ENCODE assay signal across 9 cellular contexts in the genomic region with DNA sequence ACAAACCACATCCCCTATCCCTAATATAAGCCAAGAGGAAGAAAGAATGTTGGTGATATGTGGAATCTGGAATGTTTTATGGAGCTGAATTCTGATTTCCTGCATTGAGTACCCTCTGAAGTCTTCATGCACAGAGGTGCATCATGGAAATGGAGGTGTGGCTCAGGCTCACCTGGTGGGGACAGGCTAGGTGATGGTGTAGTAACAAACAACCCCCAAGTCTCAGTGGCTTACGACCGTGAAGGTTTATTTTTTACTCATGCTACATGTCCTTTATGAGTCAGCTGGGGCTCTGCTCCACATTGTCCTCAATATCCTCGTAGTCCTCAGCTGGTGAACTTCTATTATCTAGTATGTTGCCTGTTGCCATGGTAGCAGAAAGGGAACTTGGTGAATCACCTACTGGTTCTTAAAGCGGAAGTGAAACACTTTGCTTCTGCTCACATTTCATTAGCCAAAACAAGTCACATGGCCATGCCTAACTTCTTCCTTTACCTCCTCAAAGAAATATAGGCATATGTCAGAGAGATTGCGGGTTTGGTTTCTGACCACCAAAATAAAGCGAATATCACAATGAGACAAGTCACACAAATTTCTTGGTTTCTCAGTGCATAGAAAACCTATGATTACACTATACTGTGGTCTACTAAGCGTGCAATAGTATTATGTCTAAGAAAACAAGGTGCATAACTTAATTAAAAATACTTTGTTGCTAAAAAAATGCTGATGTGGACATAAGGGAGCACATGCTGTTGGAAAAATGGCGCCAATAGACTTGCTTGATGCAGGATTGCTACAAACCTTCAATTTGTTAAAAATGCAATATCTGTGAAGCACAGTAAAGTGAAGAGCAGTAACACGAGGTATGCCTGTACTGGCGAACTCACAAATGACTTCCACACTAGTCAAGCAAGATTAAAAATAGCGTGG. TPM values are rescaled to one million over a fixed set of nuclear protein-coding genes. Genes with fewer than 3 reads are reported as not detected.
DNase-seq lines count a peak whose midpoint lies in the region; ATAC-seq, FAIRE-seq and TF ChIP-seq lines count a peak whose summit lies in the region.
"Had no signal": no experiment of that assay in that cellular context is flagged by ENCODE, and none has a peak within 500 bp of the region (broad histone marks: within the 10 kb centered on the region; RNA-seq: fewer than 3 reads in every experiment).

A gene with protein sequence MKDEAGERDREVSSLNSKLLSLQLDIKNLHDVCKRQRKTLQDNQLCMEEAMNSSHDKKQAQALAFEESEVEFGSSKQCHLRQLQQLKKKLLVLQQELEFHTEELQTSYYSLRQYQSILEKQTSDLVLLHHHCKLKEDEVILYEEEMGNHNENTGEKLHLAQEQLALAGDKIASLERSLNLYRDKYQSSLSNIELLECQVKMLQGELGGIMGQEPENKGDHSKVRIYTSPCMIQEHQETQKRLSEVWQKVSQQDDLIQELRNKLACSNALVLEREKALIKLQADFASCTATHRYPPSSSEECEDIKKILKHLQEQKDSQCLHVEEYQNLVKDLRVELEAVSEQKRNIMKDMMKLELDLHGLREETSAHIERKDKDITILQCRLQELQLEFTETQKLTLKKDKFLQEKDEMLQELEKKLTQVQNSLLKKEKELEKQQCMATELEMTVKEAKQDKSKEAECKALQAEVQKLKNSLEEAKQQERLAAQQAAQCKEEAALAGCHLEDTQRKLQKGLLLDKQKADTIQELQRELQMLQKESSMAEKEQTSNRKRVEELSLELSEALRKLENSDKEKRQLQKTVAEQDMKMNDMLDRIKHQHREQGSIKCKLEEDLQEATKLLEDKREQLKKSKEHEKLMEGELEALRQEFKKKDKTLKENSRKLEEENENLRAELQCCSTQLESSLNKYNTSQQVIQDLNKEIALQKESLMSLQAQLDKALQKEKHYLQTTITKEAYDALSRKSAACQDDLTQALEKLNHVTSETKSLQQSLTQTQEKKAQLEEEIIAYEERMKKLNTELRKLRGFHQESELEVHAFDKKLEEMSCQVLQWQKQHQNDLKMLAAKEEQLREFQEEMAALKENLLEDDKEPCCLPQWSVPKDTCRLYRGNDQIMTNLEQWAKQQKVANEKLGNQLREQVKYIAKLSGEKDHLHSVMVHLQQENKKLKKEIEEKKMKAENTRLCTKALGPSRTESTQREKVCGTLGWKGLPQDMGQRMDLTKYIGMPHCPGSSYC (minus strand): TSS at position 51 of the 930 bp plus-strand sequence. CDS start 947 bp downstream, outside the sequence.

- no peak within 1 kb of the TSS for H2BK5ac ChIP-seq in neuronal stem cell (ENCODE audit: low read length)

- peak within 1 kb of the TSS; percentile 11 for H2AFZ ChIP-seq in neuronal stem cell (ENCODE audit: low read length)

- no peaks in the 10 kb centered on the region for H3K36me3 ChIP-seq in neuronal stem cell (replicated peaks in 1 of 2; ENCODE audit: control insufficient read depth in 2 of 2, insufficient read depth in 2 of 2, low read length in 2 of 2)
- H3K36me3 ChIP-seq in uterus = no peaks in the 10 kb centered on the region

- H3K79me1 ChIP-seq in neuronal stem cell (ENCODE audit: low read depth, low read length) = no peaks in the 10 kb centered on the region

- no peak within 1 kb of the TSS for H2AK5ac ChIP-seq in neuronal stem cell (ENCODE audit: low read depth, low read length)

- no peak for FAIRE-seq in RCC 7860 (lab: Jason Lieb, UNC)

- no peak within 1 kb of the TSS for H4K8ac ChIP-seq in neuronal stem cell (ENCODE audit: low read depth, low read length)

- no peak within 1 kb of the TSS for H3K27ac ChIP-seq in neuronal stem cell (replicated peaks; ENCODE audit: low read length)
- H3K27ac ChIP-seq in uterus = no peak within 1 kb of the TSS
- peak within 1 kb of the TSS in 1 of 2 donors; percentile 54 for H3K27ac ChIP-seq in coronary artery
- H3K27ac ChIP-seq: SK-N-MC had no signal

- H3K9me3 ChIP-seq in neuronal stem cell (replicated peaks in 1 of 2; ENCODE audit: control insufficient read depth in 2 of 2, insufficient read depth in 1 of 2, low read depth in 1 of 2, low read length in 2 of 2) (no peaks in the 10 kb centered on the region), uterus (no peaks in the 10 kb centered on the region)

- no peak within 1 kb of the TSS for H3K4me2 ChIP-seq in neuronal stem cell (ENCODE audit: insufficient read depth, low read length, poor library complexity, severe bottlenecking)

- H3K23ac ChIP-seq in neuronal stem cell (ENCODE audit: low read depth, low read length, poor library complexity) = no peak within 1 kb of the TSS

- H3K4me3 ChIP-seq in epithelial cell of proximal tubule (ENCODE audit: low read depth, low read length) (no peak within 1 kb of the TSS), neuronal stem cell (ENCODE audit: low read length in 2 of 2) (no peak within 1 kb of the TSS), uterus (no peak within 1 kb of the TSS), coronary artery (no peak within 1 kb of the TSS)
- H3K4me3 ChIP-seq: SK-N-MC had no signal

- TF ChIP-seq CTCF in epithelial cell of proximal tubule (conservative IDR thresholded peaks at IDR 0.05; ENCODE audit: low read depth, low read length) (no peak), uterus (IDR thresholded peaks at IDR 0.05) (no peak), coronary artery (IDR thresholded peaks at IDR 0.05) (no peak)

- H2BK12ac ChIP-seq in neuronal stem cell (ENCODE audit: low read length) = no peak within 1 kb of the TSS

- no CpG with 5 or more reads among the region's 11 CpGs for WGBS in neuronal stem cell (ENCODE audit: extremely low coverage in 2 of 2, insufficient read length in 2 of 2, insufficient replicate concordance in 1 of 2), 2 donors

- no peak within 1 kb of the TSS for H4K91ac ChIP-seq in neuronal stem cell (ENCODE audit: low read depth, low read length, poor library complexity)

- no peak within 1 kb of the TSS for H3K18ac ChIP-seq in neuronal stem cell (ENCODE audit: low read length)

- no peak for TF ChIP-seq POLR2A in uterus (IDR thresholded peaks at IDR 0.05)

- no peak within 1 kb of the TSS for H3K9ac ChIP-seq in neuronal stem cell (ENCODE audit: low read depth, low read length, poor library complexity)

- intact Hi-C loops in uterus (cut with DNase I; ENCODE audit: low total_unique reads) = no loop called here

- H3K14ac ChIP-seq in neuronal stem cell (ENCODE audit: low read length) = no peak within 1 kb of the TSS

- peak; percentile 99 for ATAC-seq in HG03103 (IDR thresholded peaks at IDR 0.05; ENCODE audit: low read depth, unreplicated experiment)

- no peaks in the 10 kb centered on the region for H3K27me3 ChIP-seq in neuronal stem cell (ENCODE audit: control insufficient read depth in 3 of 3, insufficient read depth in 3 of 3, low read depth in 1 of 3, low read length in 3 of 3)
- H3K27me3 ChIP-seq in uterus = no peaks in the 10 kb centered on the region

- H2BK15ac ChIP-seq in neuronal stem cell (ENCODE audit: low read length) = no peak within 1 kb of the TSS

- H3K4me1 ChIP-seq in neuronal stem cell (ENCODE audit: control insufficient read depth in 2 of 2, insufficient read depth in 1 of 2, low read depth in 1 of 2, low read length in 2 of 2) = peaks cover 0 to 12% of the 10 kb centered on the region in 2 donors
- H3K4me1 ChIP-seq in uterus = no peaks in the 10 kb centered on the region

- DNase-seq in DMS53 (lab: John Stamatoyannopoulos, UW) (peak; percentile 97), GM19238 (ENCODE audit: insufficient read length, low spot score) (peak; percentile 32), RCC 7860 (ENCODE audit: low spot score) (peak; percentile 86), epithelial cell of proximal tubule (ENCODE audit: low read depth) (peak; percentile 44), neuronal stem cell (ENCODE audit: low spot score) (no peak), uterus (no peak), coronary artery (ENCODE audit: low spot score) (no peak)

- no peak within 1 kb of the TSS for H2BK120ac ChIP-seq in neuronal stem cell (ENCODE audit: low read depth, low read length)

- no peak within 1 kb of the TSS for H3K4ac ChIP-seq in neuronal stem cell (ENCODE audit: low read length)

RNA-seq across cellular contexts. Expression of the gene that starts here (rescaled TPM):
- 0.52 and 1.2 TPM in 2 replicates for total RNA-seq in epithelial cell of proximal tubule
- 1.5 TPM for polyA plus RNA-seq in neuronal stem cell (2013, experiment 1 of 2)
- 1.2 TPM for polyA plus RNA-seq in neuronal stem cell (2013, experiment 2 of 2)
- 1 to 10 TPM in 2 of 4 donors, not detected in 2; 1.2 to 1.4 TPM for total RNA-seq in uterus

Comparison
In these comparisons a context has a peak if more than half of its experiments do, and no peak if none do; other contexts are left out.
1. DNase-seq: peak in DMS53 (single experiment), GM19238 (single experiment), RCC 7860 (single experiment) and epithelial cell of proximal tubule (single experiment); none in neuronal stem cell (single experiment), uterus (0 of 2) and coronary artery (single experiment).